2 cellular contexts compared by ENCODE assay signal in the genomic region with DNA sequence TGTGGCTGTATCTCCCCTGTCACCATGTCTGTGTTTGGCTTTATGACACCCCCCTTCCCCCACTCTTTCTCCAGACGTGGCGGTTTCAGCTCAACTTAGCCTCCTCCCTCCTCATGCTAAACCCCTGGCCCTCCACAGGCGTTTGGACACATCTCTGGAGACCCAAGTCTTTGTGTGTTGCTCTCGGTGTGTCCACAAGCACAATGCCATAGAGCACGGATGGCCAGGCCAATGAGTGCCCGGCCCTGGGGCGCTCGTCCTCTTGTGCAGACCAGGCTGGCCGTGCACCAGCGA.
TF ChIP-seq lines count a peak whose summit lies in the region.

No MANE protein-coding gene starts in this region.

TF ChIP-seq in liver, 16 proteins besides CTCF, POLR2A, EP300 and RAD21:
- TF ChIP-seq SP1 (IDR thresholded peaks at IDR 0.05) (no peak), NR2F2 (IDR thresholded peaks at IDR 0.05) (no peak), YY1 (IDR thresholded peaks at IDR 0.05) (no peak), GABPA (IDR thresholded peaks at IDR 0.05 in 1 of 2, conservative IDR thresholded peaks at IDR 0.05 in 1 of 2) (no peak), RXRA (IDR thresholded peaks at IDR 0.05) (no peak), EGR1 (IDR thresholded peaks at IDR 0.05; ENCODE audit: low read depth in 2 of 2) (no peak), FOXA1 (IDR thresholded peaks at IDR 0.05) (no peak), FOXA2 (IDR thresholded peaks at IDR 0.05) (no peak), HNF4G (IDR thresholded peaks at IDR 0.05) (no peak), TAF1 (conservative IDR thresholded peaks at IDR 0.05) (no peak), HNF4A (conservative IDR thresholded peaks at IDR 0.05) (no peak), JUND (IDR thresholded peaks at IDR 0.05) (no peak)
- TF ChIP-seq, protein P1, sequence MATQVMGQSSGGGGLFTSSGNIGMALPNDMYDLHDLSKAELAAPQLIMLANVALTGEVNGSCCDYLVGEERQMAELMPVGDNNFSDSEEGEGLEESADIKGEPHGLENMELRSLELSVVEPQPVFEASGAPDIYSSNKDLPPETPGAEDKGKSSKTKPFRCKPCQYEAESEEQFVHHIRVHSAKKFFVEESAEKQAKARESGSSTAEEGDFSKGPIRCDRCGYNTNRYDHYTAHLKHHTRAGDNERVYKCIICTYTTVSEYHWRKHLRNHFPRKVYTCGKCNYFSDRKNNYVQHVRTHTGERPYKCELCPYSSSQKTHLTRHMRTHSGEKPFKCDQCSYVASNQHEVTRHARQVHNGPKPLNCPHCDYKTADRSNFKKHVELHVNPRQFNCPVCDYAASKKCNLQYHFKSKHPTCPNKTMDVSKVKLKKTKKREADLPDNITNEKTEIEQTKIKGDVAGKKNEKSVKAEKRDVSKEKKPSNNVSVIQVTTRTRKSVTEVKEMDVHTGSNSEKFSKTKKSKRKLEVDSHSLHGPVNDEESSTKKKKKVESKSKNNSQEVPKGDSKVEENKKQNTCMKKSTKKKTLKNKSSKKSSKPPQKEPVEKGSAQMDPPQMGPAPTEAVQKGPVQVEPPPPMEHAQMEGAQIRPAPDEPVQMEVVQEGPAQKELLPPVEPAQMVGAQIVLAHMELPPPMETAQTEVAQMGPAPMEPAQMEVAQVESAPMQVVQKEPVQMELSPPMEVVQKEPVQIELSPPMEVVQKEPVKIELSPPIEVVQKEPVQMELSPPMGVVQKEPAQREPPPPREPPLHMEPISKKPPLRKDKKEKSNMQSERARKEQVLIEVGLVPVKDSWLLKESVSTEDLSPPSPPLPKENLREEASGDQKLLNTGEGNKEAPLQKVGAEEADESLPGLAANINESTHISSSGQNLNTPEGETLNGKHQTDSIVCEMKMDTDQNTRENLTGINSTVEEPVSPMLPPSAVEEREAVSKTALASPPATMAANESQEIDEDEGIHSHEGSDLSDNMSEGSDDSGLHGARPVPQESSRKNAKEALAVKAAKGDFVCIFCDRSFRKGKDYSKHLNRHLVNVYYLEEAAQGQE (IDR thresholded peaks at IDR 0.05): no peak
- TF ChIP-seq, protein P2, sequence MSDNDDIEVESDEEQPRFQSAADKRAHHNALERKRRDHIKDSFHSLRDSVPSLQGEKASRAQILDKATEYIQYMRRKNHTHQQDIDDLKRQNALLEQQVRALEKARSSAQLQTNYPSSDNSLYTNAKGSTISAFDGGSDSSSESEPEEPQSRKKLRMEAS (IDR thresholded peaks at IDR 0.05): no peak
- TF ChIP-seq, protein P3, sequence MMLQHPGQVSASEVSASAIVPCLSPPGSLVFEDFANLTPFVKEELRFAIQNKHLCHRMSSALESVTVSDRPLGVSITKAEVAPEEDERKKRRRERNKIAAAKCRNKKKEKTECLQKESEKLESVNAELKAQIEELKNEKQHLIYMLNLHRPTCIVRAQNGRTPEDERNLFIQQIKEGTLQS (IDR thresholded peaks at IDR 0.05): no peak
- TF ChIP-seq, protein P4, sequence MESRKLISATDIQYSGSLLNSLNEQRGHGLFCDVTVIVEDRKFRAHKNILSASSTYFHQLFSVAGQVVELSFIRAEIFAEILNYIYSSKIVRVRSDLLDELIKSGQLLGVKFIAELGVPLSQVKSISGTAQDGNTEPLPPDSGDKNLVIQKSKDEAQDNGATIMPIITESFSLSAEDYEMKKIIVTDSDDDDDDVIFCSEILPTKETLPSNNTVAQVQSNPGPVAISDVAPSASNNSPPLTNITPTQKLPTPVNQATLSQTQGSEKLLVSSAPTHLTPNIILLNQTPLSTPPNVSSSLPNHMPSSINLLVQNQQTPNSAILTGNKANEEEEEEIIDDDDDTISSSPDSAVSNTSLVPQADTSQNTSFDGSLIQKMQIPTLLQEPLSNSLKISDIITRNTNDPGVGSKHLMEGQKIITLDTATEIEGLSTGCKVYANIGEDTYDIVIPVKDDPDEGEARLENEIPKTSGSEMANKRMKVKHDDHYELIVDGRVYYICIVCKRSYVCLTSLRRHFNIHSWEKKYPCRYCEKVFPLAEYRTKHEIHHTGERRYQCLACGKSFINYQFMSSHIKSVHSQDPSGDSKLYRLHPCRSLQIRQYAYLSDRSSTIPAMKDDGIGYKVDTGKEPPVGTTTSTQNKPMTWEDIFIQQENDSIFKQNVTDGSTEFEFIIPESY (IDR thresholded peaks at IDR 0.05): no peak

TF ChIP-seq in HepG2, 621 proteins besides CTCF, POLR2A, EP300 and RAD21:
- TF ChIP-seq, protein P5, sequence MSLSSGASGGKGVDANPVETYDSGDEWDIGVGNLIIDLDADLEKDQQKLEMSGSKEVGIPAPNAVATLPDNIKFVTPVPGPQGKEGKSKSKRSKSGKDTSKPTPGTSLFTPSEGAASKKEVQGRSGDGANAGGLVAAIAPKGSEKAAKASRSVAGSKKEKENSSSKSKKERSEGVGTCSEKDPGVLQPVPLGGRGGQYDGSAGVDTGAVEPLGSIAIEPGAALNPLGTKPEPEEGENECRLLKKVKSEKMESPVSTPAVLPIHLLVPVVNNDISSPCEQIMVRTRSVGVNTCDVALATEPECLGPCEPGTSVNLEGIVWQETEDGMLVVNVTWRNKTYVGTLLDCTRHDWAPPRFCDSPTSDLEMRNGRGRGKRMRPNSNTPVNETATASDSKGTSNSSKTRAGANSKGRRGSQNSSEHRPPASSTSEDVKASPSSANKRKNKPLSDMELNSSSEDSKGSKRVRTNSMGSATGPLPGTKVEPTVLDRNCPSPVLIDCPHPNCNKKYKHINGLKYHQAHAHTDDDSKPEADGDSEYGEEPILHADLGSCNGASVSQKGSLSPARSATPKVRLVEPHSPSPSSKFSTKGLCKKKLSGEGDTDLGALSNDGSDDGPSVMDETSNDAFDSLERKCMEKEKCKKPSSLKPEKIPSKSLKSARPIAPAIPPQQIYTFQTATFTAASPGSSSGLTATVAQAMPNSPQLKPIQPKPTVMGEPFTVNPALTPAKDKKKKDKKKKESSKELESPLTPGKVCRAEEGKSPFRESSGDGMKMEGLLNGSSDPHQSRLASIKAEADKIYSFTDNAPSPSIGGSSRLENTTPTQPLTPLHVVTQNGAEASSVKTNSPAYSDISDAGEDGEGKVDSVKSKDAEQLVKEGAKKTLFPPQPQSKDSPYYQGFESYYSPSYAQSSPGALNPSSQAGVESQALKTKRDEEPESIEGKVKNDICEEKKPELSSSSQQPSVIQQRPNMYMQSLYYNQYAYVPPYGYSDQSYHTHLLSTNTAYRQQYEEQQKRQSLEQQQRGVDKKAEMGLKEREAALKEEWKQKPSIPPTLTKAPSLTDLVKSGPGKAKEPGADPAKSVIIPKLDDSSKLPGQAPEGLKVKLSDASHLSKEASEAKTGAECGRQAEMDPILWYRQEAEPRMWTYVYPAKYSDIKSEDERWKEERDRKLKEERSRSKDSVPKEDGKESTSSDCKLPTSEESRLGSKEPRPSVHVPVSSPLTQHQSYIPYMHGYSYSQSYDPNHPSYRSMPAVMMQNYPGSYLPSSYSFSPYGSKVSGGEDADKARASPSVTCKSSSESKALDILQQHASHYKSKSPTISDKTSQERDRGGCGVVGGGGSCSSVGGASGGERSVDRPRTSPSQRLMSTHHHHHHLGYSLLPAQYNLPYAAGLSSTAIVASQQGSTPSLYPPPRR (CRISPR knock-in tag; IDR thresholded peaks at IDR 0.05; ENCODE audit: borderline replicate concordance): no peak
- TF ChIP-seq ZMAT3 (CRISPR knock-in tag; conservative IDR thresholded peaks at IDR 0.05): no peak
- no peak for TF ChIP-seq SRF (IDR thresholded peaks at IDR 0.05; ENCODE audit: low read depth, low read length)
- no peak for TF ChIP-seq MZF1 (CRISPR knock-in tag; IDR thresholded peaks at IDR 0.05; ENCODE audit: borderline replicate concordance)
- no peak for TF ChIP-seq CBX1 (IDR thresholded peaks at IDR 0.05; ENCODE audit: low read depth)
- TF ChIP-seq, protein P6, sequence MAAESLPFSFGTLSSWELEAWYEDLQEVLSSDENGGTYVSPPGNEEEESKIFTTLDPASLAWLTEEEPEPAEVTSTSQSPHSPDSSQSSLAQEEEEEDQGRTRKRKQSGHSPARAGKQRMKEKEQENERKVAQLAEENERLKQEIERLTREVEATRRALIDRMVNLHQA (CRISPR knock-in tag; IDR thresholded peaks at IDR 0.05): no peak
- no peak for TF ChIP-seq SRY (CRISPR knock-in tag; IDR thresholded peaks at IDR 0.05)
- TF ChIP-seq, protein P7, sequence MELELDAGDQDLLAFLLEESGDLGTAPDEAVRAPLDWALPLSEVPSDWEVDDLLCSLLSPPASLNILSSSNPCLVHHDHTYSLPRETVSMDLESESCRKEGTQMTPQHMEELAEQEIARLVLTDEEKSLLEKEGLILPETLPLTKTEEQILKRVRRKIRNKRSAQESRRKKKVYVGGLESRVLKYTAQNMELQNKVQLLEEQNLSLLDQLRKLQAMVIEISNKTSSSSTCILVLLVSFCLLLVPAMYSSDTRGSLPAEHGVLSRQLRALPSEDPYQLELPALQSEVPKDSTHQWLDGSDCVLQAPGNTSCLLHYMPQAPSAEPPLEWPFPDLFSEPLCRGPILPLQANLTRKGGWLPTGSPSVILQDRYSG (CRISPR knock-in tag; IDR thresholded peaks at IDR 0.05): no peak
- TF ChIP-seq, protein P8, sequence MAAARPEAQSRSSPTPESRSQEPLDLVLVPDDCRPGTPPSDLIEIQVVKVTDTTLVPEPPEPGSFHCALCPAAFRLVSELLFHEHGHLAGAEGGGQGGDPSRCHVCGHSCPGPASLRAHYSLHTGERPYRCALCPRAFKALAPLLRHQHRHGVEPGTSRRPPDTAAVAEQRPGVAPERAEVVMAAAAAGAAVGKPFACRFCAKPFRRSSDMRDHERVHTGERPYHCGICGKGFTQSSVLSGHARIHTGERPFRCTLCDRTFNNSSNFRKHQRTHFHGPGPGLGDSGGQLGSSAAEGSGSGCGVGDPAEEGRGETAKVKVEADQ (CRISPR knock-in tag; IDR thresholded peaks at IDR 0.05; ENCODE audit: borderline replicate concordance): no peak
- no peak for TF ChIP-seq SNRNP70 (IDR thresholded peaks at IDR 0.05; ENCODE audit: low read depth, low read length)
- TF ChIP-seq SMAD3 (CRISPR knock-in tag; IDR thresholded peaks at IDR 0.05): no peak
- TF ChIP-seq MIXL1 (CRISPR knock-in tag; IDR thresholded peaks at IDR 0.05): no peak
- no peak for TF ChIP-seq NR2F1 (CRISPR knock-in tag; IDR thresholded peaks at IDR 0.05)
- TF ChIP-seq ZFP41 (CRISPR knock-in tag; IDR thresholded peaks at IDR 0.05; ENCODE audit: borderline replicate concordance): no peak
